Comparison of ENCODE assay signal across 28 cellular contexts in genomic region chr10:59376817-59377340, GRCh38. TPM values are rescaled to one million over a fixed set of nuclear protein-coding genes. Genes with fewer than 3 reads are reported as not detected.
"Had no signal": no experiment of that assay in that cellular context is flagged by ENCODE, and none has a peak within 500 bp of the region (broad histone marks: within the 10 kb centered on the region; RNA-seq: fewer than 3 reads in every experiment).

No MANE protein-coding gene starts in this region.

- DNase-seq: activated CD4-positive, alpha-beta memory T cell treated with anti-CD3 and anti-CD28 coated beads, Interleukin-2, amount 10 ng/mL, durations not matched to agents 7 days and 5 days; activated CD4-positive, alpha-beta T cell treated with anti-CD3 and anti-CD28 coated beads for 36 hours; activated CD4-positive, alpha-beta T cell treated with anti-CD3 and anti-CD28 coated beads, Interleukin-2, amount 50 U/mL, for 1 hour; activated gamma-delta T cell treated with Interleukin-2 at 50 U/mL for 16 hours; activated naive CD4-positive, alpha-beta T cell treated with anti-CD3 and anti-CD28 coated beads, Interleukin-2, amount 10 ng/mL, durations not matched to agents 7 days and 5 days; activated naive CD8-positive, alpha-beta T cell treated with anti-CD3 and anti-CD28 coated beads for 36 hours; activated T-cell treated with anti-CD3 and anti-CD28 coated beads for 4 hours; activated T-cell treated with anti-CD3 and anti-CD28 coated beads, Interleukin-2, amount 50 U/mL, for 48 hours; caudate nucleus; NCI-H1048; NCI-H1930; NCI-H2171; NCI-H2227 treated with DMSO at 0.1 percent for 48 hours; NCI-H446 treated with DMSO at 0.1 percent for 48 hours; NCI-H524 treated with DMSO at 0.1 percent for 48 hours; NCI-H82; RPMI8226; T-cell; T-helper 2 cell; T1000; WERI-Rb-1 had no signal

- H3K4me2 ChIP-seq: KMS-11 had no signal

- ATAC-seq: activated CD4-positive, alpha-beta T cell treated with anti-CD3 and anti-CD28 coated beads for 36 hours; activated T-helper 17 cell treated with anti-CD3 and anti-CD28 coated beads, Interleukin-2, amount 50 U/mL, for 72 hours; Panc1; Right ventricle myocardium inferior; T-cell had no signal

- H3K36me3 ChIP-seq: WERI-Rb-1 had no signal

- H3K4me3 ChIP-seq: SK-N-MC had no signal

- H3K27ac ChIP-seq: KMS-11, SK-N-MC, WERI-Rb-1 had no signal

- H3K9ac ChIP-seq: KMS-11 had no signal

RNA-seq across cellular contexts. Expression of gene FAM13C, which starts 14.5 kb away (rescaled TPM):
- total RNA-seq: activated CD4-positive, alpha-beta memory T cell treated with anti-CD3 and anti-CD28 coated beads, Interleukin-2, amount 10 ng/mL, durations not matched to agents 7 days and 5 days; activated CD8-positive, alpha-beta memory T cell treated with anti-CD3 and anti-CD28 coated beads for 36 hours; OCI-LY7; T-cell had no signal
